In the genomic region with DNA sequence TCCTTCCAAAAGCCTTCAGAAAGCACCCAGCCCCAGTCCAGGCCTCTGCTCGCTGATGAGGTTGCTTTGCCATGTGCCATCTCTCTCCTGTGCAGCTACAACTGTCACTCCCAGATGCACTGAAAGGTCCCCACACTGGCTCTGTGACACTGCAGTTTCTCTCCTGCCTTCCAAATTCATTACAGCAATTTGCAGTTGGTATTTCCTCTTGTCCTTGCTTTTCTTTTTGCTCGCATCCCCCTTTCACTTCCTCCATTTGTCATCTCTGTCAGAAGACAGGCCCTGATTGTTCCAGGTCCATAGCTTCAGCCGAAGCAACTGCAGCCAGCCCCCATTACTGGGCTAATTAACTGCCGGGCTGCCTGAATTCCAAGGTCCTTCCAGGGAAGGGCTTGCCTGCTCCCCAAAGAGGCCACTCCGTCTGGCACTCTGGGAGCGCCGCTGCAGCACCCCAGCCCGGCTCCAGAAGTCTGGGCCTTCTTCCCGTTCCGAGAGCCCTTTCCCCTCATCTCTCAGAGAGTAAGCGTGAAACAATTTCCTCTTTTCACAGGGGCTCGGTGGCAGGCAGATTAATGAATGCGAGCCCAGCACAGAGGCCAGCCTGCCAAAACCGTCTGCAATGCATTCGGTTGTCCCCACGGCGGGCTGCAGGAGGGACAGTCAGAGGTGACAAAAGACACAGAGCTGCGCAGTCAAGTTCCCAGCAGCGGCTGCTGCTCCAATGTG, we compare ENCODE assay signal across 1 cellular context.
TF ChIP-seq lines count a peak whose summit lies in the region.

No MANE protein-coding gene starts in this region.

TF ChIP-seq in SK-N-SH, 30 proteins besides CTCF, POLR2A, EP300 and RAD21 (continued from another document):
- TF ChIP-seq, protein P1, sequence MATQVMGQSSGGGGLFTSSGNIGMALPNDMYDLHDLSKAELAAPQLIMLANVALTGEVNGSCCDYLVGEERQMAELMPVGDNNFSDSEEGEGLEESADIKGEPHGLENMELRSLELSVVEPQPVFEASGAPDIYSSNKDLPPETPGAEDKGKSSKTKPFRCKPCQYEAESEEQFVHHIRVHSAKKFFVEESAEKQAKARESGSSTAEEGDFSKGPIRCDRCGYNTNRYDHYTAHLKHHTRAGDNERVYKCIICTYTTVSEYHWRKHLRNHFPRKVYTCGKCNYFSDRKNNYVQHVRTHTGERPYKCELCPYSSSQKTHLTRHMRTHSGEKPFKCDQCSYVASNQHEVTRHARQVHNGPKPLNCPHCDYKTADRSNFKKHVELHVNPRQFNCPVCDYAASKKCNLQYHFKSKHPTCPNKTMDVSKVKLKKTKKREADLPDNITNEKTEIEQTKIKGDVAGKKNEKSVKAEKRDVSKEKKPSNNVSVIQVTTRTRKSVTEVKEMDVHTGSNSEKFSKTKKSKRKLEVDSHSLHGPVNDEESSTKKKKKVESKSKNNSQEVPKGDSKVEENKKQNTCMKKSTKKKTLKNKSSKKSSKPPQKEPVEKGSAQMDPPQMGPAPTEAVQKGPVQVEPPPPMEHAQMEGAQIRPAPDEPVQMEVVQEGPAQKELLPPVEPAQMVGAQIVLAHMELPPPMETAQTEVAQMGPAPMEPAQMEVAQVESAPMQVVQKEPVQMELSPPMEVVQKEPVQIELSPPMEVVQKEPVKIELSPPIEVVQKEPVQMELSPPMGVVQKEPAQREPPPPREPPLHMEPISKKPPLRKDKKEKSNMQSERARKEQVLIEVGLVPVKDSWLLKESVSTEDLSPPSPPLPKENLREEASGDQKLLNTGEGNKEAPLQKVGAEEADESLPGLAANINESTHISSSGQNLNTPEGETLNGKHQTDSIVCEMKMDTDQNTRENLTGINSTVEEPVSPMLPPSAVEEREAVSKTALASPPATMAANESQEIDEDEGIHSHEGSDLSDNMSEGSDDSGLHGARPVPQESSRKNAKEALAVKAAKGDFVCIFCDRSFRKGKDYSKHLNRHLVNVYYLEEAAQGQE (IDR thresholded peaks at IDR 0.05; ENCODE audit: low read depth, low read length): no peak
- TF ChIP-seq TCF12 (IDR thresholded peaks at IDR 0.05): no peak
- no peak for TF ChIP-seq JUND (IDR thresholded peaks at IDR 0.05)
- no peak for TF ChIP-seq RFX5 (IDR thresholded peaks at IDR 0.05; ENCODE audit: low read length)
- TF ChIP-seq YY1 (IDR thresholded peaks at IDR 0.05; ENCODE audit: low read depth): no peak
- no peak for TF ChIP-seq EZH2phosphoT487 (IDR thresholded peaks at IDR 0.05; ENCODE audit: borderline replicate concordance, low read depth)
- TF ChIP-seq, protein P2, sequence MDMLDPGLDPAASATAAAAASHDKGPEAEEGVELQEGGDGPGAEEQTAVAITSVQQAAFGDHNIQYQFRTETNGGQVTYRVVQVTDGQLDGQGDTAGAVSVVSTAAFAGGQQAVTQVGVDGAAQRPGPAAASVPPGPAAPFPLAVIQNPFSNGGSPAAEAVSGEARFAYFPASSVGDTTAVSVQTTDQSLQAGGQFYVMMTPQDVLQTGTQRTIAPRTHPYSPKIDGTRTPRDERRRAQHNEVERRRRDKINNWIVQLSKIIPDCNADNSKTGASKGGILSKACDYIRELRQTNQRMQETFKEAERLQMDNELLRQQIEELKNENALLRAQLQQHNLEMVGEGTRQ (IDR thresholded peaks at IDR 0.05; ENCODE audit: borderline replicate concordance, low read depth, low read length): no peak
- TF ChIP-seq FOSL2 (IDR thresholded peaks at IDR 0.05; ENCODE audit: borderline replicate concordance, low read depth): no peak
- TF ChIP-seq POLR2AphosphoS5 (IDR thresholded peaks at IDR 0.05; ENCODE audit: low read depth, low read length): no peak
